In the genomic region with DNA sequence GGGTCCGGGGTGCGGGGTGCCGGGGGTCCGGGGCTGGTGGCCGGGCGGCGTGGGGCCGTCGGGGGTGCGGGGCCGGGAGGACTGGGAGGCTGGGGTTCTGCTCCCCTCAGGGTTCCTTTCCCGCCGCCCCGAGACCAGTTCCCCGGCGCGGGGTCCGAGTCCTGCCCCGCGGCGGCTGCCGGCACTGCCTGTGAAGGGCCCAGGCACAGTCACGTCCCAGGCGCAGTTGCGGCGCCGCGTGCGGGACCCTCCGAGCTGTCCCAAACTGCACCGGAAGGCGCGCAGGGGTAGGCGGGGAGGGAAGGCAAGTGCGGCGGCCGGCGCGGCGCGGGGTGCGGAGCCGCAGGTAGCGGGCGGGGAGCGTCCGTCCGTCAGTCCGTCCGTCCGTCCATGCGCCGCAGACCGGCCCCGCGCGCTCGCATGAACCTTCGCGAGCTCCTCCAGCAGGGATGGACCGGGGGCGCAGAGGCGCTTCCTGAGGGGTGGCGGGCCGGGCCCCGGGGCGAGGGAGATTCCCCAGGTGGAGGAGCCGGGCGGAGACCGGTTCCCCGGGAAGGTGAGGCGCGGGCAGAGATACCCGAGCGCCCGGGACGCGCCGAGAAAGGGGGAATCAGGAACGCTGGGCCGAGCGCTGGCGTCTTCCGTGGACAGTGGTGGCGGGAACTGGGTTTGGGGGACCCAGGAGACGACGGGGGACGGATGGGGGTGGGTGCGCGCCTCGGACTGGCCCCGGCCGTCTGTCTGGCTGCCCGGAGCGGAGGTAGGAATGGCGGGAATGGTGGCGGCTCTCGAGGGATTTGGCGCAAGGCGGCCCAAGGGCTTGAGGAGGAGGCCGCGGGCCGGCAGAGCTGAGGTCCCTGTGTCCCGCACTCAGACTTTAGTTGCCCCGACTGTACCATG, we compare ENCODE assay signal across 1 cellular context.
A peak's percentile ranks its signal among the peaks of the same experiment; 100 is the strongest.
TF ChIP-seq lines count a peak whose summit lies in the region.

No MANE protein-coding gene starts in this region.

TF ChIP-seq in HepG2, 621 proteins besides CTCF, POLR2A, EP300 and RAD21 (continued from another document and continues in another):
- TF ChIP-seq, protein P1, sequence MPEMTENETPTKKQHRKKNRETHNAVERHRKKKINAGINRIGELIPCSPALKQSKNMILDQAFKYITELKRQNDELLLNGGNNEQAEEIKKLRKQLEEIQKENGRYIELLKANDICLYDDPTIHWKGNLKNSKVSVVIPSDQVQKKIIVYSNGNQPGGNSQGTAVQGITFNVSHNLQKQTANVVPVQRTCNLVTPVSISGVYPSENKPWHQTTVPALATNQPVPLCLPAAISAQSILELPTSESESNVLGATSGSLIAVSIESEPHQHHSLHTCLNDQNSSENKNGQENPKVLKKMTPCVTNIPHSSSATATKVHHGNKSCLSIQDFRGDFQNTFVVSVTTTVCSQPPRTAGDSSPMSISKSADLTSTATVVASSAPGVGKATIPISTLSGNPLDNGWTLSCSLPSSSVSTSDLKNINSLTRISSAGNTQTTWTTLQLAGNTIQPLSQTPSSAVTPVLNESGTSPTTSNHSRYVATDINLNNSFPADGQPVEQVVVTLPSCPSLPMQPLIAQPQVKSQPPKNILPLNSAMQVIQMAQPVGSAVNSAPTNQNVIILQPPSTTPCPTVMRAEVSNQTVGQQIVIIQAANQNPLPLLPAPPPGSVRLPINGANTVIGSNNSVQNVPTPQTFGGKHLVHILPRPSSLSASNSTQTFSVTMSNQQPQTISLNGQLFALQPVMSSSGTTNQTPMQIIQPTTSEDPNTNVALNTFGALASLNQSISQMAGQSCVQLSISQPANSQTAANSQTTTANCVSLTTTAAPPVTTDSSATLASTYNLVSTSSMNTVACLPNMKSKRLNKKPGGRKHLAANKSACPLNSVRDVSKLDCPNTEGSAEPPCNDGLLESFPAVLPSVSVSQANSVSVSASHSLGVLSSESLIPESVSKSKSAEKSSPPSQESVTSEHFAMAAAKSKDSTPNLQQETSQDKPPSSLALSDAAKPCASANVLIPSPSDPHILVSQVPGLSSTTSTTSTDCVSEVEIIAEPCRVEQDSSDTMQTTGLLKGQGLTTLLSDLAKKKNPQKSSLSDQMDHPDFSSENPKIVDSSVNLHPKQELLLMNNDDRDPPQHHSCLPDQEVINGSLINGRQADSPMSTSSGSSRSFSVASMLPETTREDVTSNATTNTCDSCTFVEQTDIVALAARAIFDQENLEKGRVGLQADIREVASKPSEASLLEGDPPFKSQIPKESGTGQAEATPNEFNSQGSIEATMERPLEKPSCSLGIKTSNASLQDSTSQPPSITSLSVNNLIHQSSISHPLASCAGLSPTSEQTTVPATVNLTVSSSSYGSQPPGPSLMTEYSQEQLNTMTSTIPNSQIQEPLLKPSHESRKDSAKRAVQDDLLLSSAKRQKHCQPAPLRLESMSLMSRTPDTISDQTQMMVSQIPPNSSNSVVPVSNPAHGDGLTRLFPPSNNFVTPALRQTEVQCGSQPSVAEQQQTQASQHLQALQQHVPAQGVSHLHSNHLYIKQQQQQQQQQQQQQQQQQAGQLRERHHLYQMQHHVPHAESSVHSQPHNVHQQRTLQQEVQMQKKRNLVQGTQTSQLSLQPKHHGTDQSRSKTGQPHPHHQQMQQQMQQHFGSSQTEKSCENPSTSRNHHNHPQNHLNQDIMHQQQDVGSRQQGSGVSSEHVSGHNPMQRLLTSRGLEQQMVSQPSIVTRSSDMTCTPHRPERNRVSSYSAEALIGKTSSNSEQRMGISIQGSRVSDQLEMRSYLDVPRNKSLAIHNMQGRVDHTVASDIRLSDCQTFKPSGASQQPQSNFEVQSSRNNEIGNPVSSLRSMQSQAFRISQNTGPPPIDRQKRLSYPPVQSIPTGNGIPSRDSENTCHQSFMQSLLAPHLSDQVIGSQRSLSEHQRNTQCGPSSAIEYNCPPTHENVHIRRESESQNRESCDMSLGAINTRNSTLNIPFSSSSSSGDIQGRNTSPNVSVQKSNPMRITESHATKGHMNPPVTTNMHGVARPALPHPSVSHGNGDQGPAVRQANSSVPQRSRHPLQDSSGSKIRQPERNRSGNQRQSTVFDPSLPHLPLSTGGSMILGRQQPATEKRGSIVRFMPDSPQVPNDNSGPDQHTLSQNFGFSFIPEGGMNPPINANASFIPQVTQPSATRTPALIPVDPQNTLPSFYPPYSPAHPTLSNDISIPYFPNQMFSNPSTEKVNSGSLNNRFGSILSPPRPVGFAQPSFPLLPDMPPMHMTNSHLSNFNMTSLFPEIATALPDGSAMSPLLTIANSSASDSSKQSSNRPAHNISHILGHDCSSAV (CRISPR knock-in tag; IDR thresholded peaks at IDR 0.05; ENCODE audit: borderline replicate concordance) = no peak
- TF ChIP-seq RXRA (CRISPR knock-in tag; IDR thresholded peaks at IDR 0.05) (no peak), ZNF777 (CRISPR knock-in tag; IDR thresholded peaks at IDR 0.05) (peak; percentile 92), CREB1 (IDR thresholded peaks at IDR 0.05) (no peak), CREB1 (CRISPR knock-in tag; IDR thresholded peaks at IDR 0.05) (no peak), PHF5A (CRISPR knock-in tag; IDR thresholded peaks at IDR 0.05; ENCODE audit: low read depth, unreplicated experiment) (no peak), RBFOX2 (IDR thresholded peaks at IDR 0.05; ENCODE audit: low read depth, low read length) (peak; percentile 33; the same call in 1 of the 2 replicates), ZNF530 (CRISPR knock-in tag; IDR thresholded peaks at IDR 0.05; ENCODE audit: low read depth) (0 out of 2 replicates have a peak, but pooled peaks have one; percentile 19), GTF3A (CRISPR knock-in tag; conservative IDR thresholded peaks at IDR 0.05) (no peak), ZNF773 (CRISPR knock-in tag; IDR thresholded peaks at IDR 0.05; ENCODE audit: borderline replicate concordance) (no peak), FOXK2 (IDR thresholded peaks at IDR 0.05) (no peak), HNF4G (IDR thresholded peaks at IDR 0.05; ENCODE audit: borderline replicate concordance, low read depth, low read length) (no peak), HNF4G (CRISPR knock-in tag; IDR thresholded peaks at IDR 0.05; ENCODE audit: borderline replicate concordance, low read depth) (0 out of 2 replicates have a peak, but pooled peaks have one; percentile 30), ZNF572 (CRISPR knock-in tag; IDR thresholded peaks at IDR 0.05) (no peak), ZFP41 (CRISPR knock-in tag; IDR thresholded peaks at IDR 0.05; ENCODE audit: borderline replicate concordance) (no peak), FOXA1 (IDR thresholded peaks at IDR 0.05) (no peak), FOXA1 (CRISPR knock-in tag; IDR thresholded peaks at IDR 0.05) (no peak), MAZ (IDR thresholded peaks at IDR 0.05; ENCODE audit: borderline replicate concordance, low read depth, low read length) (no peak), MAZ (CRISPR knock-in tag; IDR thresholded peaks at IDR 0.05; ENCODE audit: low read depth) (0 out of 2 replicates have a peak, but pooled peaks have one; percentile 44), SP2 (CRISPR knock-in tag; IDR thresholded peaks at IDR 0.05) (no peak), ZNF224 (CRISPR knock-in tag; IDR thresholded peaks at IDR 0.05) (no peak), SKI (IDR thresholded peaks at IDR 0.05; ENCODE audit: partially characterized antibody) (no peak), ARNT2 (CRISPR knock-in tag; IDR thresholded peaks at IDR 0.05; ENCODE audit: low read depth) (no peak; the same call in 1 of the 2 replicates), ZNF274 (CRISPR knock-in tag; IDR thresholded peaks at IDR 0.05) (0 out of 2 replicates have a peak, but pooled peaks have one; percentile 40), HMG20A (CRISPR knock-in tag; IDR thresholded peaks at IDR 0.05; ENCODE audit: borderline replicate concordance) (no peak), ZNF792 (CRISPR knock-in tag; IDR thresholded peaks at IDR 0.05) (no peak), NFYC (CRISPR knock-in tag; IDR thresholded peaks at IDR 0.05) (no peak), MYC (CRISPR knock-in tag; IDR thresholded peaks at IDR 0.05; ENCODE audit: borderline replicate concordance) (peak; percentile 23; the same call in 1 of the 2 replicates), MLLT10 (CRISPR knock-in tag; IDR thresholded peaks at IDR 0.05) (no peak), ZNF496 (CRISPR knock-in tag; IDR thresholded peaks at IDR 0.05; ENCODE audit: insufficient replicate concordance) (no peak), RELA (CRISPR knock-in tag; IDR thresholded peaks at IDR 0.05) (no peak), ATF7-NPFF (CRISPR knock-in tag; IDR thresholded peaks at IDR 0.05; ENCODE audit: low read depth) (peak; percentile 27; the same call in 1 of the 2 replicates), CEBPB (IDR thresholded peaks at IDR 0.05; ENCODE audit: borderline replicate concordance, low read depth, low read length) (no peak), ZNF501 (CRISPR knock-in tag; IDR thresholded peaks at IDR 0.05) (0 out of 2 replicates have a peak, but pooled peaks have one; percentile 6), JUND (CRISPR knock-in tag; IDR thresholded peaks at IDR 0.05) (no peak), FOSL2 (CRISPR knock-in tag; IDR thresholded peaks at IDR 0.05) (no peak), ARNTL (CRISPR knock-in tag; IDR thresholded peaks at IDR 0.05) (no peak)
- TF ChIP-seq, protein P2, sequence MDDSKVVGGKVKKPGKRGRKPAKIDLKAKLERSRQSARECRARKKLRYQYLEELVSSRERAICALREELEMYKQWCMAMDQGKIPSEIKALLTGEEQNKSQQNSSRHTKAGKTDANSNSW (CRISPR knock-in tag; IDR thresholded peaks at IDR 0.05; ENCODE audit: borderline replicate concordance) = no peak
- TF ChIP-seq, protein P3, sequence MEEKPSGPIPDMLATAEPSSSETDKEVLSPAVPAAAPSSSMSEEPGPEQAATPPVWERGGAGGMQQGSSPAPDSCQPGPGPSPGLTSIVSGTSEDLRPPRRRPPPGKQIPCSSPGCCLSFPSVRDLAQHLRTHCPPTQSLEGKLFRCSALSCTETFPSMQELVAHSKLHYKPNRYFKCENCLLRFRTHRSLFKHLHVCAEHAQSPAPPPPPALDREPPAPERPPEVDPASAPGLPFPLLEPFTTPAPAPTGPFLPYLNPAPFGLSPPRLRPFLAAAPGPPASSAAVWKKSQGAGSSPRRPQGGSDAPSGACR (CRISPR knock-in tag; IDR thresholded peaks at IDR 0.05) = 0 out of 2 replicates have a peak, but pooled peaks have one; percentile 21
- TF ChIP-seq, protein P4, sequence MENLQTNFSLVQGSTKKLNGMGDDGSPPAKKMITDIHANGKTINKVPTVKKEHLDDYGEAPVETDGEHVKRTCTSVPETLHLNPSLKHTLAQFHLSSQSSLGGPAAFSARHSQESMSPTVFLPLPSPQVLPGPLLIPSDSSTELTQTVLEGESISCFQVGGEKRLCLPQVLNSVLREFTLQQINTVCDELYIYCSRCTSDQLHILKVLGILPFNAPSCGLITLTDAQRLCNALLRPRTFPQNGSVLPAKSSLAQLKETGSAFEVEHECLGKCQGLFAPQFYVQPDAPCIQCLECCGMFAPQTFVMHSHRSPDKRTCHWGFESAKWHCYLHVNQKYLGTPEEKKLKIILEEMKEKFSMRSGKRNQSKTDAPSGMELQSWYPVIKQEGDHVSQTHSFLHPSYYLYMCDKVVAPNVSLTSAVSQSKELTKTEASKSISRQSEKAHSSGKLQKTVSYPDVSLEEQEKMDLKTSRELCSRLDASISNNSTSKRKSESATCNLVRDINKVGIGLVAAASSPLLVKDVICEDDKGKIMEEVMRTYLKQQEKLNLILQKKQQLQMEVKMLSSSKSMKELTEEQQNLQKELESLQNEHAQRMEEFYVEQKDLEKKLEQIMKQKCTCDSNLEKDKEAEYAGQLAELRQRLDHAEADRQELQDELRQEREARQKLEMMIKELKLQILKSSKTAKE (CRISPR knock-in tag; IDR thresholded peaks at IDR 0.05; ENCODE audit: borderline replicate concordance) = 0 out of 2 replicates have a peak, but pooled peaks have one; percentile 14
- TF ChIP-seq, protein P5, sequence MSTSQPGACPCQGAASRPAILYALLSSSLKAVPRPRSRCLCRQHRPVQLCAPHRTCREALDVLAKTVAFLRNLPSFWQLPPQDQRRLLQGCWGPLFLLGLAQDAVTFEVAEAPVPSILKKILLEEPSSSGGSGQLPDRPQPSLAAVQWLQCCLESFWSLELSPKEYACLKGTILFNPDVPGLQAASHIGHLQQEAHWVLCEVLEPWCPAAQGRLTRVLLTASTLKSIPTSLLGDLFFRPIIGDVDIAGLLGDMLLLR (CRISPR knock-in tag; IDR thresholded peaks at IDR 0.05) = 0 out of 2 replicates have a peak, but pooled peaks have one; percentile 35
- TF ChIP-seq, protein P6, sequence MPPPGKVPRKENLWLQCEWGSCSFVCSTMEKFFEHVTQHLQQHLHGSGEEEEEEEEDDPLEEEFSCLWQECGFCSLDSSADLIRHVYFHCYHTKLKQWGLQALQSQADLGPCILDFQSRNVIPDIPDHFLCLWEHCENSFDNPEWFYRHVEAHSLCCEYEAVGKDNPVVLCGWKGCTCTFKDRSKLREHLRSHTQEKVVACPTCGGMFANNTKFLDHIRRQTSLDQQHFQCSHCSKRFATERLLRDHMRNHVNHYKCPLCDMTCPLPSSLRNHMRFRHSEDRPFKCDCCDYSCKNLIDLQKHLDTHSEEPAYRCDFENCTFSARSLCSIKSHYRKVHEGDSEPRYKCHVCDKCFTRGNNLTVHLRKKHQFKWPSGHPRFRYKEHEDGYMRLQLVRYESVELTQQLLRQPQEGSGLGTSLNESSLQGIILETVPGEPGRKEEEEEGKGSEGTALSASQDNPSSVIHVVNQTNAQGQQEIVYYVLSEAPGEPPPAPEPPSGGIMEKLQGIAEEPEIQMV (CRISPR knock-in tag; IDR thresholded peaks at IDR 0.05; ENCODE audit: low read depth) = no peak
- TF ChIP-seq, protein P7, sequence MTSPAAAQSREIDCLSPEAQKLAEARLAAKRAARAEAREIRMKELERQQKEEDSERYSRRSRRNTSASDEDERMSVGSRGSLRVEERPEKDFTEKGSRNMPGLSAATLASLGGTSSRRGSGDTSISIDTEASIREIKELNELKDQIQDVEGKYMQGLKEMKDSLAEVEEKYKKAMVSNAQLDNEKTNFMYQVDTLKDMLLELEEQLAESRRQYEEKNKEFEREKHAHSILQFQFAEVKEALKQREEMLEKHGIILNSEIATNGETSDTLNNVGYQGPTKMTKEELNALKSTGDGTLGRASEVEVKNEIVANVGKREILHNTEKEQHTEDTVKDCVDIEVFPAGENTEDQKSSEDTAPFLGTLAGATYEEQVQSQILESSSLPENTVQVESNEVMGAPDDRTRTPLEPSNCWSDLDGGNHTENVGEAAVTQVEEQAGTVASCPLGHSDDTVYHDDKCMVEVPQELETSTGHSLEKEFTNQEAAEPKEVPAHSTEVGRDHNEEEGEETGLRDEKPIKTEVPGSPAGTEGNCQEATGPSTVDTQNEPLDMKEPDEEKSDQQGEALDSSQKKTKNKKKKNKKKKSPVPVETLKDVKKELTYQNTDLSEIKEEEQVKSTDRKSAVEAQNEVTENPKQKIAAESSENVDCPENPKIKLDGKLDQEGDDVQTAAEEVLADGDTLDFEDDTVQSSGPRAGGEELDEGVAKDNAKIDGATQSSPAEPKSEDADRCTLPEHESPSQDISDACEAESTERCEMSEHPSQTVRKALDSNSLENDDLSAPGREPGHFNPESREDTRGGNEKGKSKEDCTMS (CRISPR knock-in tag; conservative IDR thresholded peaks at IDR 0.05) = no peak
